8 cellular contexts compared by ENCODE assay signal in genomic region chr9:109110326-109111014, GRCh38. TPM values are rescaled to one million over a fixed set of nuclear protein-coding genes. Genes with fewer than 3 reads are reported as not detected.
A peak's percentile ranks its signal among the peaks of the same experiment; 100 is the strongest.
DNase-seq lines count a peak whose midpoint lies in the region; ATAC-seq, FAIRE-seq and TF ChIP-seq lines count a peak whose summit lies in the region.

No MANE protein-coding gene starts in this region.

- H3K4me1 ChIP-seq in GM12878 (ENCODE audit: control insufficient read depth, insufficient read depth, low read length): peaks cover 23% of the 10 kb centered on the region

- 29% methylated on average over 5 of the region's 5 CpGs for WGBS in GM12878 (ENCODE audit: insufficient coverage, insufficient replicate concordance, low lambda C conversion rate, missing lambda C conversion rate)

- CTCF ChIA-PET in AG04449 (lab: Yijun Ruan, JAX) (interaction anchor here (2.1 kb wide), 1 partner anchor 10 kb away, joined by 9 read pairs; no protein-coding TSS in a partner anchor), GM12878 (lab: Yijun Ruan, JAX) (interaction anchor here (1.0 to 2.0 kb wide), 7 partner anchors 7 to 301 kb away, joined by 3 to 9 read pairs (median 3); no protein-coding TSS in a partner anchor)

- no peaks in the 10 kb centered on the region for H3K27me3 ChIP-seq in GM12878 (replicated peaks in 1 of 2; ENCODE audit: control insufficient read depth in 2 of 2, insufficient read depth in 2 of 2, low read length in 1 of 2)

- no peaks in the 10 kb centered on the region; the same call in 1 of the 2 replicates for H4K20me1 ChIP-seq in GM12878 (ENCODE audit: control insufficient read depth, insufficient read depth)

- H3K79me2 ChIP-seq in GM12878 (ENCODE audit: control insufficient read depth, insufficient read depth, low read length): peaks cover 77% of the 10 kb centered on the region

- no TSS peak for BruUV-seq in GM12878 (replicated peaks; lab: Mats Ljungman, UMichigan)

- peak; percentile 77 for ATAC-seq in GM19455 (IDR thresholded peaks at IDR 0.05; ENCODE audit: unreplicated experiment)
- ATAC-seq in HG03469 (IDR thresholded peaks at IDR 0.05; ENCODE audit: unreplicated experiment): peak; percentile 59
- peak; percentile 81 for ATAC-seq in GM12878
- ATAC-seq in memory B cell (ENCODE audit: low read depth): no peak

- TF ChIP-seq CTCF in AG04449 (IDR thresholded peaks at IDR 0.05; ENCODE audit: insufficient read depth, low read length, missing control alignments) (no peak), GM12878 (IDR thresholded peaks at IDR 0.05 in 2 of 3, conservative IDR thresholded peaks at IDR 0.05 in 1 of 3; ENCODE audit: control insufficient read depth in 2 of 3, extremely low read depth in 1 of 3, insufficient read depth in 1 of 3, low read depth in 3 of 3, low read length in 3 of 3) (no peak)

- no peaks in the 10 kb centered on the region for H3K9me3 Mint-ChIP-seq in memory B cell

- SMC1A ChIA-PET in GM12878 (lab: Charles Lee; ENCODE audit: uncharacterized antibody, unreplicated experiment): interaction anchor here (0.9 to 1.8 kb wide), 8 partner anchors 8 to 136 kb away, joined by 3 to 11 read pairs (median 4); partner anchors contain the start of gene TMEM245

- peaks cover 5% of the 10 kb centered on the region for H3K36me3 Mint-ChIP-seq in memory B cell

- DNase-seq in AG04449 (ENCODE audit: low read depth, low spot score): no peak
- DNase-seq in GM12878 (ENCODE audit: low read depth, low spot score): no peak
- DNase-seq in memory B cell (ENCODE audit: low spot score in 2 of 2): no peak
- no peak for DNase-seq in NCI-H748 treated with DMSO at 0.1 percent for 48 hours (lab: John Stamatoyannopoulos, UW)
- no peak for DNase-seq in NCI-H2029 (lab: John Stamatoyannopoulos, UW)
- DNase-seq in SW480 (ENCODE audit: low spot score): no peak

- no peaks in the 10 kb centered on the region for H3K9me3 ChIP-seq in GM12878 (replicated peaks; ENCODE audit: control insufficient read depth, insufficient read depth, low read length)

- H3K9ac ChIP-seq in GM12878 (ENCODE audit: control insufficient read depth, insufficient read depth, low read length): no peak overlapping the region

- H2AFZ ChIP-seq in GM12878 (ENCODE audit: control insufficient read depth, low read depth, low read length): no peak overlapping the region

- H3K36me3 ChIP-seq in GM12878 (ENCODE audit: control insufficient read depth in 2 of 2, insufficient read depth in 2 of 2, low read length in 1 of 2): 0 out of 4 replicates have a peak, but pooled peaks cover 0 to 2% of the 10 kb centered on the region in 2 experiments

- intact Hi-C loops in GM12878 (cut with micrococcal nuclease; ENCODE audit: unreplicated experiment): loop anchor here (10.0 kb wide), 1 partner anchor 176 kb away; the partner anchor contains the start of genes ABITRAM and ELP1

- no peak for TF ChIP-seq POLR2A in GM12878 (IDR thresholded peaks at IDR 0.05; ENCODE audit: low read depth, low read length)

- no peak overlapping the region for H3K4me3 Mint-ChIP-seq in memory B cell

- RAD21 ChIA-PET in GM12878 (lab: Charles Lee; ENCODE audit: unreplicated experiment): interaction anchor here (1.0 to 3.4 kb wide), 4 partner anchors 8 to 328 kb away, joined by 3 to 20 read pairs (median 4); partner anchors contain the start of gene TMEM245

- in situ Hi-C loops in GM12878 (cut with MboI): no loop called here

- H3K4me2 ChIP-seq in GM12878 (ENCODE audit: control insufficient read depth, insufficient read depth): peak overlapping the region; percentile 75

- POLR2A ChIA-PET in AG04449 (lab: Yijun Ruan, JAX): interaction anchor here (0.8 to 1.4 kb wide), 2 partner anchors 9 to 10 kb away, joined by 5 to 9 read pairs; partner anchors contain the start of gene TMEM245
- POLR2A ChIA-PET in GM12878 (lab: Charles Lee): interaction anchor here (0.7 to 1.3 kb wide), 3 partner anchors 9 to 289 kb away, joined by 3 to 6 read pairs (median 3); partner anchors contain the start of gene TMEM245

- H3K4me3 ChIP-seq in AG04449 (ENCODE audit: low read depth, low read length): peak overlapping the region; percentile 18
- H3K4me3 ChIP-seq in GM12878: peak overlapping the region; percentile 40; the same call in 1 of the 2 replicates

- no peak for TF ChIP-seq RAD21 in GM12878 (IDR thresholded peaks at IDR 0.05; ENCODE audit: insufficient read depth, low read depth, low read length)

- peak overlapping the region; percentile 75 for H3K27ac Mint-ChIP-seq in memory B cell

- no peaks in the 10 kb centered on the region for H3K27me3 Mint-ChIP-seq in memory B cell

- TF ChIP-seq EP300 in GM12878 (IDR thresholded peaks at IDR 0.05; ENCODE audit: borderline replicate concordance in 1 of 2, control insufficient read depth in 1 of 2, low read depth in 2 of 2, low read length in 2 of 2): 0 out of 4 replicates have a peak, but pooled peaks of 1 of the 2 experiments have one; percentile 41

- H3K27ac ChIP-seq in GM12878 (ENCODE audit: control insufficient read depth, insufficient read depth): peak overlapping the region; percentile 53

- peaks cover 36% of the 10 kb centered on the region for H3K4me1 Mint-ChIP-seq in memory B cell

- peak; percentile 64 for FAIRE-seq in GM12878 (lab: Jason Lieb, UNC)

TF ChIP-seq in GM12878, 131 proteins besides CTCF, POLR2A, EP300 and RAD21 (continues in another document):
- TF ChIP-seq USF1 (IDR thresholded peaks at IDR 0.05; ENCODE audit: borderline replicate concordance, extremely low read length, insufficient read depth, low read depth, low read length): no peak
- no peak for TF ChIP-seq ZSCAN29 (IDR thresholded peaks at IDR 0.05)
- no peak for TF ChIP-seq PBX3 (IDR thresholded peaks at IDR 0.05; ENCODE audit: insufficient replicate concordance, low read depth, low read length)
- no peak for TF ChIP-seq TARDBP (IDR thresholded peaks at IDR 0.05; ENCODE audit: borderline replicate concordance)
- TF ChIP-seq TCF7 (IDR thresholded peaks at IDR 0.05; ENCODE audit: borderline replicate concordance): peak; percentile 60; the same call in 1 of the 2 replicates

RNA-seq across cellular contexts. Expression of gene TMEM245, which starts 9.3 kb away (rescaled TPM):
- total RNA-seq in GM12878 (2013; cell fraction: nucleolus; rRNA removed): 52.2 and 56.2 TPM in 2 replicates
- total RNA-seq in GM12878 (2014; rRNA removed): 15.1 and 19.0 TPM in 2 replicates
- total RNA-seq in GM12878 (2014; rRNA removed; fragmentation: Illumina TruSeq; extraction: Trizol): 21.5 and 23.0 TPM in 2 replicates
- 19.2 and 20.0 TPM in 2 replicates for total RNA-seq in GM12878 (2021)
- 11.3 TPM for polyA plus RNA-seq in GM12878 (2011; ENCODE audit: low read depth)
- polyA plus RNA-seq in GM12878 (2011; rRNA removed): 36.1 and 39.5 TPM in 2 replicates
- 26.6 and 37.9 TPM in 2 replicates for polyA plus RNA-seq in GM12878 (2011; cell fraction: cytosol; rRNA removed)
- polyA plus RNA-seq in GM12878 (2011; cell fraction: nucleus; rRNA removed): 19.0 and 23.0 TPM in 2 replicates
- 12.3 and 18.0 TPM in 2 replicates for polyA plus RNA-seq in GM12878 (2012)
- polyA plus RNA-seq in GM12878 (2014; fragmentation: Illumina TruSeq; extraction: Trizol): 21.3 and 26.9 TPM in 2 replicates
- 10 to 100 TPM in 1 of 2 experiments, 1 to 10 TPM in 1; 7.4 to 11.0 TPM for polyA plus RNA-seq in GM12878 (2014; fragmentation: Nextera tagmentation; extraction: Ambion mirVana)
- polyA plus RNA-seq in GM12878 (2014; rRNA removed): 11.8 and 14.9 TPM in 2 replicates
- polyA plus RNA-seq in GM12878 (2016; fragmentation: Nextera tagmentation; extraction: Ambion mirVana): 10 to 100 TPM; 18.9 to 19.2 TPM
- polyA minus RNA-seq in GM12878 (2011; rRNA and poly(A)+ RNA removed): 86.1 and 93.9 TPM in 2 replicates
- polyA minus RNA-seq in GM12878 (2011; cell fraction: cytosol; rRNA and poly(A)+ RNA removed): 19.4 and 19.9 TPM in 2 replicates
- polyA minus RNA-seq in GM12878 (2011; cell fraction: nucleus; rRNA and poly(A)+ RNA removed): 27.3 and 46.3 TPM in 2 replicates

RNA-seq across cellular contexts. Expression of gene FRRS1L, which starts 56.6 kb away (rescaled TPM):
- not detected in 2 replicates for total RNA-seq in GM12878 (2013; cell fraction: nucleolus; rRNA removed)
- total RNA-seq in GM12878 (2014; rRNA removed) (under 0.01 TPM in 1 of 2 replicates, not detected in the other), GM12878 (2014; rRNA removed; fragmentation: Illumina TruSeq; extraction: Trizol) (not detected in 2 replicates), GM12878 (2021) (not detected in 2 replicates)
- not detected for polyA plus RNA-seq in GM12878 (2011; ENCODE audit: low read depth)
- polyA plus RNA-seq in GM12878 (2011; rRNA removed) (not detected in 2 replicates), GM12878 (2014; fragmentation: Illumina TruSeq; extraction: Trizol) (not detected in 2 replicates), GM12878 (2014; fragmentation: Nextera tagmentation; extraction: Ambion mirVana) (not detected), GM12878 (2014; rRNA removed) (not detected in 2 replicates), GM12878 (2016; fragmentation: Nextera tagmentation; extraction: Ambion mirVana) (not detected)
- polyA plus RNA-seq in GM12878 (2011; cell fraction: cytosol; rRNA removed): under 0.01 TPM in 1 of 2 replicates, not detected in the other
- polyA plus RNA-seq in GM12878 (2011; cell fraction: nucleus; rRNA removed): not detected in 2 replicates
- polyA plus RNA-seq in GM12878 (2012): not detected in 2 replicates
- not detected in 2 replicates for polyA minus RNA-seq in GM12878 (2011; rRNA and poly(A)+ RNA removed)
- polyA minus RNA-seq in GM12878 (2011; cell fraction: cytosol; rRNA and poly(A)+ RNA removed): not detected in 2 replicates
- polyA minus RNA-seq in GM12878 (2011; cell fraction: nucleus; rRNA and poly(A)+ RNA removed): not detected in 2 replicates
